11 cellular contexts compared by ENCODE assay signal in the genomic region with DNA sequence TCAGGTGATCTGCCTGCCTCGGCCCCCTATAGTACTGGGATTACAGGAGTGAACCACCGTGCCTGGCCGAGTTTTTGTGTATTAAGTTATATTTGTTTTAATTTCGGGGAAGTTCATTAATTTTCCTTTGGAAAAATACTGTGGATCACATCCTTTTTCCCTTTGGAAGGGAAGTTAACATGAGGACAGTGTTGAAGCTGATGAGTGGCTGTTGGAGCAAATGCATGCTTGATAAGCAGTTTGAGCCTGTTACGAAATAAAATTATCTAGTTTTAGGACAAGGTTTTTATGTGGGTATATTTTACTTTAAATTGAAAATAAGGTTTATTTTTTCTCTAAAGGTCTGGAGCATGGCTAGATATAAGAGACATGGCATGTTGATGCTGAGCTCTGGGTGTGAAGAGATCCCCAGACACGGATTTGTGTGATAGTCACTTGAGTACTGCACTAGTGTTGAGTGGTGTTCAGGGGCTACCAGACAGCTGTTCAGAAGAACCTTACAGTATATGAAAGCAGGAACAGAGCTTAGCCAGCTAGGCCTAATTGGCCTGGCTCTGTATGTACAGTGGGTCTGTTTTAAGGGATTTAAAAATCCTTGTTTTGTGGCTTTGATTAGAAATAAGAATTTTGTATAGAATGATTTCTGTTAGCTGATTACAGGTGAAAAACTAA. TPM values are rescaled to one million over a fixed set of nuclear protein-coding genes. Genes with fewer than 3 reads are reported as not detected.
DNase-seq lines count a peak whose midpoint lies in the region; ATAC-seq, FAIRE-seq and TF ChIP-seq lines count a peak whose summit lies in the region.
"Had no signal": no experiment of that assay in that cellular context is flagged by ENCODE, and none has a peak within 500 bp of the region (broad histone marks: within the 10 kb centered on the region; RNA-seq: fewer than 3 reads in every experiment).

No MANE protein-coding gene starts in this region.

- H3K4me3 ChIP-seq in DND-41 (ENCODE audit: low read depth in 1 of 2, low read length in 2 of 2) (no peak overlapping the region), testis (no peak overlapping the region), dorsolateral prefrontal cortex (no peak overlapping the region)
- H3K4me3 ChIP-seq: adrenal gland had no signal

- H3K4me1 Mint-ChIP-seq in dendritic cell treated with granulocyte-macrophage colony-stimulating factor and Interleukin-4, amounts not matched to agents 40 ng/mL and 50 ng/mL, for 4 days (ENCODE audit: low read depth) = peaks cover 55% of the 10 kb centered on the region

- TF ChIP-seq POLR2A in testis (IDR thresholded peaks at IDR 0.05) = no peak

- no peaks in the 10 kb centered on the region for H3K27me3 Mint-ChIP-seq in dendritic cell treated with granulocyte-macrophage colony-stimulating factor and Interleukin-4, amounts not matched to agents 40 ng/mL and 50 ng/mL, for 4 days

- FAIRE-seq in RCC 7860 (lab: Jason Lieb, UNC) = no peak

- H3K9me3 Mint-ChIP-seq in dendritic cell treated with granulocyte-macrophage colony-stimulating factor and Interleukin-4, amounts not matched to agents 40 ng/mL and 50 ng/mL, for 4 days = no peaks in the 10 kb centered on the region

- peak overlapping the region; percentile 67 for H3K27ac Mint-ChIP-seq in dendritic cell treated with granulocyte-macrophage colony-stimulating factor and Interleukin-4, amounts not matched to agents 40 ng/mL and 50 ng/mL, for 4 days

- TF ChIP-seq CTCF in DND-41 (IDR thresholded peaks at IDR 0.05; ENCODE audit: borderline replicate concordance, extremely low read depth, low read length, poor library complexity, severe bottlenecking) = no peak
- no peak for TF ChIP-seq CTCF in testis (IDR thresholded peaks at IDR 0.05)
- no peak for TF ChIP-seq CTCF in dorsolateral prefrontal cortex (IDR thresholded peaks at IDR 0.05 in 54 of 56, conservative IDR thresholded peaks at IDR 0.05 in 2 of 56; ENCODE audit: low read depth in 1 of 56, partially characterized antibody in 56 of 56)

- H3K9me3 ChIP-seq in DND-41 (ENCODE audit: insufficient read depth, low read length, severe bottlenecking) (no peaks in the 10 kb centered on the region), testis (no peaks in the 10 kb centered on the region)
- H3K9me3 ChIP-seq: adrenal gland had no signal

- H3K36me3 ChIP-seq in DND-41 (ENCODE audit: insufficient read depth, low read length) (peaks cover 56% of the 10 kb centered on the region), testis (ENCODE audit: low read depth, missing control alignments) (no peaks in the 10 kb centered on the region)
- H3K36me3 ChIP-seq: adrenal gland had no signal

- no peak overlapping the region for H3K4me3 Mint-ChIP-seq in dendritic cell treated with granulocyte-macrophage colony-stimulating factor and Interleukin-4, amounts not matched to agents 40 ng/mL and 50 ng/mL, for 4 days

- H3K4me1 ChIP-seq in DND-41 (ENCODE audit: insufficient read depth, low read length) (peaks cover 6% of the 10 kb centered on the region), testis (no peaks in the 10 kb centered on the region)
- H3K4me1 ChIP-seq: adrenal gland had no signal

- no peak for DNase-seq in DND-41
- DNase-seq in testis = no peak
- no peak for DNase-seq in dorsolateral prefrontal cortex
- DNase-seq in RCC 7860 (ENCODE audit: low spot score) = no peak
- DNase-seq: adrenal gland, foreskin fibroblast, NCI-H1092, right cardiac atrium had no signal

- ATAC-seq in DND-41 (ENCODE audit: insufficient read depth, low read depth) (0 out of 3 replicates have a peak, but pooled peaks have one; percentile 22), GM18873 (IDR thresholded peaks at IDR 0.05; ENCODE audit: low FRiP score, unreplicated experiment) (peak; percentile 38), HG03520 (IDR thresholded peaks at IDR 0.05; ENCODE audit: unreplicated experiment) (peak; percentile 38)
- ATAC-seq: right cardiac atrium had no signal

- 59 to 72% methylated on average over 6 of the region's 6 CpGs for WGBS in testis, 2 donors

- H3K79me2 ChIP-seq in DND-41 (ENCODE audit: insufficient read depth, low read length) = peaks cover 99% of the 10 kb centered on the region

- H3K27ac ChIP-seq in DND-41 (ENCODE audit: low read length) (no peak overlapping the region), testis (no peak overlapping the region), dorsolateral prefrontal cortex (no peak overlapping the region)
- H3K27ac ChIP-seq: adrenal gland had no signal

- peaks cover 92% of the 10 kb centered on the region for H4K20me1 ChIP-seq in DND-41 (ENCODE audit: insufficient read depth, low read length)

- H3K4me2 ChIP-seq in DND-41 (ENCODE audit: insufficient read depth, low read length) = no peak overlapping the region

- H3K27me3 ChIP-seq in DND-41 (ENCODE audit: insufficient read depth, low read length, poor library complexity) (no peaks in the 10 kb centered on the region), testis (no peaks in the 10 kb centered on the region), dorsolateral prefrontal cortex (no peaks in the 10 kb centered on the region)
- H3K27me3 ChIP-seq: adrenal gland had no signal

- H2AFZ ChIP-seq in DND-41 (ENCODE audit: low read depth, low read length) = no peak overlapping the region

- intact Hi-C loops in dendritic cell treated with granulocyte-macrophage colony-stimulating factor and Interleukin-4, amounts not matched to agents 40 ng/mL and 50 ng/mL, for 4 days (cut with micrococcal nuclease) = no loop called here
- intact Hi-C loops in testis (cut with DNase I; ENCODE audit: low total_unique reads) = no loop called here
- intact Hi-C loops in dorsolateral prefrontal cortex (cut with DNase I) = no loop called here

- no peaks in the 10 kb centered on the region for H3K36me3 Mint-ChIP-seq in dendritic cell treated with granulocyte-macrophage colony-stimulating factor and Interleukin-4, amounts not matched to agents 40 ng/mL and 50 ng/mL, for 4 days (ENCODE audit: low read depth)

- no peak overlapping the region for H3K9ac ChIP-seq in DND-41 (ENCODE audit: low read depth, low read length)

RNA-seq across cellular contexts. Expression of a gene that starts 17.4 kb away (rescaled TPM):
- total RNA-seq in testis (10 to 100 TPM; 13.7 to 15.9 TPM), dorsolateral prefrontal cortex (10 to 100 TPM in 33 of 120 experiments, 1 to 10 TPM in 87; 4.1 to 22.3 (median 8.6) TPM)
- 26.1 TPM for polyA plus RNA-seq in testis (ENCODE audit: insufficient read depth, low read depth, low replicate concordance)
